In genomic region chr15:65004993-65005392, GRCh38 we compare ENCODE assay signal across 19 cellular contexts. TPM values are rescaled to one million over a fixed set of nuclear protein-coding genes. Genes with fewer than 3 reads are reported as not detected.
DNase-seq lines count a peak whose midpoint lies in the region; ATAC-seq and TF ChIP-seq lines count a peak whose summit lies in the region.
"Had no signal": no experiment of that assay in that cellular context is flagged by ENCODE, and none has a peak within 500 bp of the region (broad histone marks: within the 10 kb centered on the region; RNA-seq: fewer than 3 reads in every experiment).

No MANE protein-coding gene starts in this region.

- no peaks in the 10 kb centered on the region for H3K9me3 Mint-ChIP-seq in activated naive CD8-positive, alpha-beta T cell (ENCODE audit: low read depth)
- H3K9me3 Mint-ChIP-seq in activated naive CD8-positive, alpha-beta T cell treated with anti-CD3 and anti-CD28 coated beads for 36 hours, result no peaks in the 10 kb centered on the region
- H3K9me3 Mint-ChIP-seq in osteocyte (ENCODE audit: unreplicated experiment), result no peaks in the 10 kb centered on the region
- H3K9me3 Mint-ChIP-seq in activated CD8-positive, alpha-beta T cell treated with anti-CD3 and anti-CD28 coated beads, Interleukin-2, amount 10 ng/mL, durations not matched to agents 7 days and 5 days (ENCODE audit: insufficient read depth), result no peaks in the 10 kb centered on the region
- H3K9me3 Mint-ChIP-seq: CD8-positive, alpha-beta memory T cell; IgD-negative memory B cell had no signal

- no peaks in the 10 kb centered on the region for H3K27me3 Mint-ChIP-seq in activated naive CD8-positive, alpha-beta T cell
- no peaks in the 10 kb centered on the region for H3K27me3 Mint-ChIP-seq in activated naive CD8-positive, alpha-beta T cell treated with anti-CD3 and anti-CD28 coated beads for 36 hours
- H3K27me3 Mint-ChIP-seq in osteocyte (ENCODE audit: unreplicated experiment), result no peaks in the 10 kb centered on the region
- no peaks in the 10 kb centered on the region for H3K27me3 Mint-ChIP-seq in activated CD8-positive, alpha-beta T cell treated with anti-CD3 and anti-CD28 coated beads, Interleukin-2, amount 10 ng/mL, durations not matched to agents 7 days and 5 days (ENCODE audit: low read depth)
- H3K27me3 Mint-ChIP-seq: B cell; CD8-positive, alpha-beta memory T cell; IgD-negative memory B cell had no signal

- peaks cover 19% of the 10 kb centered on the region for H3K4me1 ChIP-seq in KMS-11 (ENCODE audit: low read depth, poor library complexity, severe bottlenecking)
- H3K4me1 ChIP-seq: BLaER1 treated with 17β-estradiol and CSF1 and Interleukin-3, amounts not matched to agents 10 nM and 100 nM; HAP-1 had no signal

- no peaks in the 10 kb centered on the region for H3K4me1 Mint-ChIP-seq in activated naive CD8-positive, alpha-beta T cell (ENCODE audit: low read depth)
- no peaks in the 10 kb centered on the region for H3K4me1 Mint-ChIP-seq in activated naive CD8-positive, alpha-beta T cell treated with anti-CD3 and anti-CD28 coated beads for 36 hours
- peaks cover 7% of the 10 kb centered on the region for H3K4me1 Mint-ChIP-seq in osteocyte (ENCODE audit: unreplicated experiment)
- H3K4me1 Mint-ChIP-seq in activated CD8-positive, alpha-beta T cell treated with anti-CD3 and anti-CD28 coated beads, Interleukin-2, amount 10 ng/mL, durations not matched to agents 7 days and 5 days (ENCODE audit: low read depth), result no peaks in the 10 kb centered on the region
- H3K4me1 Mint-ChIP-seq: CD8-positive, alpha-beta memory T cell had no signal

- H3K9ac ChIP-seq in KMS-11, result no peak overlapping the region
- H3K9ac ChIP-seq: BLaER1 treated with 17β-estradiol and CSF1 and Interleukin-3, amounts not matched to agents 10 nM and 100 nM; GM23248 had no signal

- H3K36me3 Mint-ChIP-seq in activated naive CD8-positive, alpha-beta T cell, result peaks cover 4% of the 10 kb centered on the region
- H3K36me3 Mint-ChIP-seq in activated naive CD8-positive, alpha-beta T cell treated with anti-CD3 and anti-CD28 coated beads for 36 hours, result peaks cover 7% of the 10 kb centered on the region
- H3K36me3 Mint-ChIP-seq in osteocyte (ENCODE audit: unreplicated experiment), result peaks cover 23% of the 10 kb centered on the region
- H3K36me3 Mint-ChIP-seq in activated CD8-positive, alpha-beta T cell treated with anti-CD3 and anti-CD28 coated beads, Interleukin-2, amount 10 ng/mL, durations not matched to agents 7 days and 5 days (ENCODE audit: low read depth), result peaks cover 12% of the 10 kb centered on the region

- TF ChIP-seq CTCF in KMS-11 (conservative IDR thresholded peaks at IDR 0.05; ENCODE audit: low read depth, low read length) (no peak), osteocyte (IDR thresholded peaks at IDR 0.05) (no peak), GM20000 (IDR thresholded peaks at IDR 0.05; ENCODE audit: extremely low read depth, missing control alignments) (no peak)

- H3K36me3 ChIP-seq in KMS-11 (ENCODE audit: insufficient read depth), result no peaks in the 10 kb centered on the region

- no peak overlapping the region for H3K4me3 ChIP-seq in KMS-11 (IDR thresholded peaks at IDR 0.05; ENCODE audit: insufficient read depth, low read depth, low read length)
- H3K4me3 ChIP-seq: BLaER1 treated with 17β-estradiol and CSF1 and Interleukin-3, amounts not matched to agents 10 nM and 100 nM; GM23248; HAP-1 had no signal

- no peak overlapping the region for H2AFZ ChIP-seq in KMS-11 (ENCODE audit: low read depth)
- H2AFZ ChIP-seq: GM23248 had no signal

- H3K79me2 ChIP-seq in KMS-11 (ENCODE audit: insufficient read depth, low read depth), result no peaks in the 10 kb centered on the region

- no peak overlapping the region for H3K4me3 Mint-ChIP-seq in activated naive CD8-positive, alpha-beta T cell
- no peak overlapping the region for H3K4me3 Mint-ChIP-seq in activated naive CD8-positive, alpha-beta T cell treated with anti-CD3 and anti-CD28 coated beads for 36 hours
- no peak overlapping the region for H3K4me3 Mint-ChIP-seq in osteocyte (ENCODE audit: unreplicated experiment)
- H3K4me3 Mint-ChIP-seq in activated CD8-positive, alpha-beta T cell treated with anti-CD3 and anti-CD28 coated beads, Interleukin-2, amount 10 ng/mL, durations not matched to agents 7 days and 5 days, result no peak overlapping the region
- H3K4me3 Mint-ChIP-seq: B cell; CD8-positive, alpha-beta memory T cell; IgD-negative memory B cell had no signal

- no peaks in the 10 kb centered on the region for H4K20me1 ChIP-seq in KMS-11 (ENCODE audit: insufficient read depth)
- H4K20me1 ChIP-seq: BLaER1 treated with 17β-estradiol and CSF1 and Interleukin-3, amounts not matched to agents 10 nM and 100 nM had no signal

- CTCF ChIA-PET in activated CD8-positive, alpha-beta T cell treated with anti-CD3 and anti-CD28 coated beads, Interleukin-2, amount 10 ng/mL, durations not matched to agents 7 days and 5 days (lab: Charles Lee), result interaction anchor here (1.0 to 1.6 kb wide), 5 partner anchors 9 to 274 kb away, joined by 3 to 4 read pairs (median 3); no protein-coding TSS in a partner anchor

- no peak for DNase-seq in activated naive CD8-positive, alpha-beta T cell treated with anti-CD3 and anti-CD28 coated beads for 36 hours
- DNase-seq in fibroblast of gingiva (ENCODE audit: low read depth), result peak; percentile 24
- no peak for DNase-seq in osteocyte (ENCODE audit: extremely low spot score, unreplicated experiment)
- DNase-seq in activated CD8-positive, alpha-beta T cell treated with anti-CD3 and anti-CD28 coated beads, Interleukin-2, amount 10 ng/mL, durations not matched to agents 7 days and 5 days, result no peak
- no peak for DNase-seq in GM20000 (ENCODE audit: low spot score)
- DNase-seq: 8988T; CD8-positive, alpha-beta memory T cell; COR-L47; GM23248 had no signal

- no peak for ATAC-seq in HG03139 (IDR thresholded peaks at IDR 0.05; ENCODE audit: unreplicated experiment)
- ATAC-seq in activated CD8-positive, alpha-beta T cell treated with anti-CD3 and anti-CD28 coated beads, Interleukin-2, amount 10 ng/mL, durations not matched to agents 7 days and 5 days, result no peak

- H3K27me3 ChIP-seq in KMS-11 (ENCODE audit: insufficient read depth, low read depth), result no peaks in the 10 kb centered on the region
- H3K27me3 ChIP-seq: BLaER1 treated with 17β-estradiol and CSF1 and Interleukin-3, amounts not matched to agents 10 nM and 100 nM had no signal

- H3K27ac ChIP-seq in KMS-11, result no peak overlapping the region
- H3K27ac ChIP-seq: BLaER1 treated with 17β-estradiol and CSF1 and Interleukin-3, amounts not matched to agents 10 nM and 100 nM; GM23248; HL-60 had no signal

- peak overlapping the region; percentile 50 for H3K27ac Mint-ChIP-seq in activated naive CD8-positive, alpha-beta T cell
- H3K27ac Mint-ChIP-seq in activated naive CD8-positive, alpha-beta T cell treated with anti-CD3 and anti-CD28 coated beads for 36 hours, result no peak overlapping the region
- H3K27ac Mint-ChIP-seq in osteocyte (ENCODE audit: unreplicated experiment), result peak overlapping the region; percentile 38
- H3K27ac Mint-ChIP-seq in activated CD8-positive, alpha-beta T cell treated with anti-CD3 and anti-CD28 coated beads, Interleukin-2, amount 10 ng/mL, durations not matched to agents 7 days and 5 days, result no peak overlapping the region
- H3K27ac Mint-ChIP-seq: B cell, IgD-negative memory B cell had no signal

- POLR2A ChIA-PET in activated CD8-positive, alpha-beta T cell treated with anti-CD3 and anti-CD28 coated beads, Interleukin-2, amount 10 ng/mL, durations not matched to agents 7 days and 5 days (lab: Charles Lee), result no interaction called here

- H3K4me2 ChIP-seq in KMS-11, result peak overlapping the region; percentile 5; the same call in 1 of the 2 replicates
- H3K4me2 ChIP-seq: BLaER1 treated with 17β-estradiol and CSF1 and Interleukin-3, amounts not matched to agents 10 nM and 100 nM had no signal

RNA-seq across cellular contexts. Expression of gene SPG21, which starts 15.3 kb away (rescaled TPM):
- total RNA-seq in activated naive CD8-positive, alpha-beta T cell treated with anti-CD3 and anti-CD28 coated beads for 36 hours, result 10 to 100 TPM; 69.2 to 73.3 TPM
- total RNA-seq in osteocyte, result 116 and 120 TPM in 2 replicates
- total RNA-seq in activated CD8-positive, alpha-beta T cell treated with anti-CD3 and anti-CD28 coated beads, Interleukin-2, amount 10 ng/mL, durations not matched to agents 7 days and 5 days, result 10 to 100 TPM; 53.8 to 55.1 TPM

RNA-seq across cellular contexts. Expression of gene MTFMT, which starts 24.4 kb away (rescaled TPM):
- 10 to 100 TPM; 26.8 to 28.3 TPM for total RNA-seq in activated naive CD8-positive, alpha-beta T cell treated with anti-CD3 and anti-CD28 coated beads for 36 hours
- total RNA-seq in osteocyte, result 16.3 and 16.9 TPM in 2 replicates
- total RNA-seq in activated CD8-positive, alpha-beta T cell treated with anti-CD3 and anti-CD28 coated beads, Interleukin-2, amount 10 ng/mL, durations not matched to agents 7 days and 5 days, result 10 to 100 TPM; 16.2 to 19.3 TPM

RNA-seq across cellular contexts. Expression of gene SLC51B, which starts 40.2 kb away (rescaled TPM):
- not detected for total RNA-seq in activated naive CD8-positive, alpha-beta T cell treated with anti-CD3 and anti-CD28 coated beads for 36 hours
- total RNA-seq in osteocyte, result not detected in 2 replicates
- not detected for total RNA-seq in activated CD8-positive, alpha-beta T cell treated with anti-CD3 and anti-CD28 coated beads, Interleukin-2, amount 10 ng/mL, durations not matched to agents 7 days and 5 days
- total RNA-seq: B cell; CD8-positive, alpha-beta memory T cell; GM23248; H4; HT1080 had no signal

Comparison
In these comparisons a context has a peak if more than half of its experiments do, and no peak if none do; other contexts are left out.
1. H3K27ac Mint-ChIP-seq: peak in activated naive CD8-positive, alpha-beta T cell (single experiment) and osteocyte (single experiment); none in activated naive CD8-positive, alpha-beta T cell treated with anti-CD3 and anti-CD28 coated beads for 36 hours (single experiment) and activated CD8-positive, alpha-beta T cell treated with anti-CD3 and anti-CD28 coated beads, Interleukin-2, amount 10 ng/mL, durations not matched to agents 7 days and 5 days (single experiment).